1 cellular context compared by ENCODE assay signal in the genomic region with DNA sequence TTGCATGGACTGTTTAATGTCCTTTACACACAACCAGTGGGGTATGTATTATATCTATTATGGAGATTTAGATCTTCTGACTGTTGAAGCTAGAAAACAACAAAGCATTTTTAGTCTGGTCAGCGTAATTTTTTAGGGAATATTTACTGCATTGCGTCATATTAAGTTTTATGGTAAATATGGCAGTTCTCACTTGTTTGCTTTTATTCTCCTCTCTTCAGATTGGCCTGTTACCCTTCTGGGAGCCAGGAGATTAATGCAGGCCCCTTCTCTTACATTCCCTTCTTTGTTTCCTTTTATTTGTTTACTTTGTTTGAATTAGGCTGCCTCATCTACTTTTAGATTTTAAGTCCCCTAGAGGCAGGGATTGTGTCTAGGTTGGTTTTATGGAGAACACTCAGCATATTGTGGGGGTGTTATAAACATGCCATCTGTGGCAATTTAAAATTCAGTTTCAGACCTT.
A peak's percentile ranks its signal among the peaks of the same experiment; 100 is the strongest.
TF ChIP-seq lines count a peak whose summit lies in the region.

No MANE protein-coding gene starts in this region.

TF ChIP-seq in A549, 52 proteins besides CTCF, POLR2A, EP300 and RAD21:
- no peak for TF ChIP-seq SMC3 (IDR thresholded peaks at IDR 0.05)
- TF ChIP-seq JUNB (IDR thresholded peaks at IDR 0.05), result no peak
- peak; percentile 84 for TF ChIP-seq MAFK (IDR thresholded peaks at IDR 0.05; ENCODE audit: partially characterized antibody)
- no peak for TF ChIP-seq EHF (CRISPR knock-in tag; IDR thresholded peaks at IDR 0.05)
- TF ChIP-seq CEBPB (IDR thresholded peaks at IDR 0.05), result peak; percentile 43 to 66; a peak in 3 of 4 replicates
